ENCODE assay signal across 19 cellular contexts in genomic region chr4:47274931-47275330, GRCh38.
DNase-seq lines count a peak whose midpoint lies in the region; ATAC-seq, FAIRE-seq and TF ChIP-seq lines count a peak whose summit lies in the region.
"Had no signal": no experiment of that assay in that cellular context is flagged by ENCODE, and none has a peak within 500 bp of the region (broad histone marks: within the 10 kb centered on the region; RNA-seq: fewer than 3 reads in every experiment).

No MANE protein-coding gene starts in this region.

- no peaks in the 10 kb centered on the region; the same call in 1 of the 2 replicates for H3K9me1 ChIP-seq in IMR-90 (ENCODE audit: insufficient read depth, low read length)

- no CpG with 5 or more reads among the region's 2 CpGs for WGBS in IMR-90 (ENCODE audit: extremely low coverage in 2 of 2, insufficient read length in 1 of 2), 2 experiments
- WGBS in hepatocyte (ENCODE audit: low lambda C conversion rate, missing lambda C conversion rate), result 34% methylated on average over 2 of the region's 2 CpGs

- POLR2A ChIA-PET in IMR-90 (lab: Charles Lee; ENCODE audit: unreplicated experiment), result no interaction called here

- H2BK15ac ChIP-seq in IMR-90 (ENCODE audit: low read depth, low read length), result no peak overlapping the region

- H3K9me3 ChIP-seq in IMR-90 (ENCODE audit: control insufficient read depth, insufficient read depth, low read length) (no peaks in the 10 kb centered on the region), hepatocyte (ENCODE audit: low read depth) (no peaks in the 10 kb centered on the region)
- H3K9me3 ChIP-seq: MG63, SJCRH30 had no signal

- H3K14ac ChIP-seq in IMR-90 (replicated peaks; ENCODE audit: low read depth, low read length), result no peak overlapping the region

- in situ Hi-C loops in IMR-90 (cut with MboI; ENCODE audit: low sequenced_read_pairs), result no loop called here

- BruUV-seq in IMR-90 (replicated peaks; lab: Mats Ljungman, UMichigan), result no TSS peak

- no peak overlapping the region for H3K9ac ChIP-seq in IMR-90 (ENCODE audit: low read depth, low read length)

- intact Hi-C loops in IMR-90 (cut with micrococcal nuclease), result no loop called here

- peak; percentile 17 for FAIRE-seq in islet of Langerhans (lab: Jason Lieb, UNC)
- FAIRE-seq: GM12878, H1 had no signal

- CTCF ChIA-PET in IMR-90 (lab: Yijun Ruan, JAX), result interaction anchor here (1.0 to 1.8 kb wide), 3 partner anchors 10 to 107 kb away, joined by 4 to 6 read pairs (median 5); no protein-coding TSS in a partner anchor

- no peak overlapping the region for H2AK9ac ChIP-seq in IMR-90 (replicated peaks; ENCODE audit: low read depth, low read length, poor library complexity)

- H3K79me1 ChIP-seq in IMR-90 (ENCODE audit: low read depth in 1 of 2, low read length in 2 of 2), result no peaks in the 10 kb centered on the region

- H2BK20ac ChIP-seq in IMR-90 (ENCODE audit: low read depth, low read length), result no peak overlapping the region

- H2AK5ac ChIP-seq in IMR-90 (ENCODE audit: low read depth, low read length), result no peak overlapping the region

- H3K4me2 ChIP-seq in IMR-90 (ENCODE audit: low read depth, low read length) (no peak overlapping the region), hepatocyte (no peak overlapping the region)

- no peak overlapping the region for H4K5ac ChIP-seq in IMR-90 (ENCODE audit: low read depth, low read length)

- no peak overlapping the region for H3K4ac ChIP-seq in IMR-90 (ENCODE audit: low read depth, low read length)

- H3K4me1 ChIP-seq in IMR-90 (ENCODE audit: control insufficient read depth, insufficient read depth, low read length), result no peaks in the 10 kb centered on the region
- H3K4me1 ChIP-seq in hepatocyte (ENCODE audit: insufficient read depth), result peaks cover 15% of the 10 kb centered on the region
- H3K4me1 ChIP-seq: SJCRH30 had no signal

- H4K20me1 ChIP-seq in IMR-90 (ENCODE audit: insufficient read depth, low read length), result no peaks in the 10 kb centered on the region
- H4K20me1 ChIP-seq in hepatocyte (ENCODE audit: insufficient read depth, poor library complexity, severe bottlenecking), result no peaks in the 10 kb centered on the region

- H2BK5ac ChIP-seq in IMR-90 (ENCODE audit: low read depth, low read length, poor library complexity, severe bottlenecking), result no peak overlapping the region

- H3K36me3 ChIP-seq in IMR-90 (ENCODE audit: control insufficient read depth, insufficient read depth, low read length) (no peaks in the 10 kb centered on the region), hepatocyte (replicated peaks; ENCODE audit: insufficient read depth, low read depth) (no peaks in the 10 kb centered on the region)
- H3K36me3 ChIP-seq: MG63, SJCRH30 had no signal

- ATAC-seq in IMR-90 (ENCODE audit: low read depth) (no peak), GM18505 (IDR thresholded peaks at IDR 0.05; ENCODE audit: unreplicated experiment) (no peak), HG03469 (IDR thresholded peaks at IDR 0.05; ENCODE audit: unreplicated experiment) (no peak)
- ATAC-seq: GM12878 had no signal

- no peak overlapping the region for H3K23ac ChIP-seq in IMR-90 (ENCODE audit: low read depth, low read length)

- dilution Hi-C loops in IMR-90 (cut with HindIII; ENCODE audit: low sequenced_read_pairs, unreplicated experiment), result no loop called here

- peak; percentile 13 for DNase-seq in A172 (ENCODE audit: low spot score)
- DNase-seq in IMR-90, result peak; percentile 4
- DNase-seq in astrocyte of the hippocampus (ENCODE audit: low read depth, low spot score), result peak; percentile 61
- DNase-seq in UCSD-AML1 (lab: John Stamatoyannopoulos, UW; ENCODE audit: unreplicated experiment), result no peak
- DNase-seq in hepatocyte (ENCODE audit: low spot score), result no peak
- DNase-seq: 8988T; CD4-positive, alpha-beta T cell; Karpas-422; MG63; NCI-H1092; NCI-H1436 treated with DMSO at 0.1 percent for 48 hours; NCI-H2029; NCI-H526; SJCRH30 had no signal

- no peaks in the 10 kb centered on the region for H3K79me2 ChIP-seq in hepatocyte

- H2AFZ ChIP-seq in IMR-90 (replicated peaks; ENCODE audit: low read length, poor library complexity) (no peak overlapping the region), hepatocyte (no peak overlapping the region)

- no peaks in the 10 kb centered on the region for H3K9me2 ChIP-seq in hepatocyte (replicated peaks; ENCODE audit: insufficient read depth)

- H4K8ac ChIP-seq in IMR-90 (ENCODE audit: low read depth in 2 of 2, low read length in 2 of 2), result no peak overlapping the region

- H2BK120ac ChIP-seq in IMR-90 (ENCODE audit: low read depth, low read length), result no peak overlapping the region

- no peak overlapping the region for H4K91ac ChIP-seq in IMR-90 (ENCODE audit: insufficient read depth, low read depth, low read length)

- H3K18ac ChIP-seq in IMR-90 (ENCODE audit: low read depth, low read length), result no peak overlapping the region

- H3K56ac ChIP-seq in IMR-90 (ENCODE audit: extremely low read depth, insufficient read depth, low read length), result no peak overlapping the region

- TF ChIP-seq POLR2A in IMR-90 (IDR thresholded peaks at IDR 0.05; ENCODE audit: low read depth, low read length) (no peak), GM18505 (IDR thresholded peaks at IDR 0.05; ENCODE audit: borderline replicate concordance, extremely low read depth, insufficient read depth, insufficient read length) (no peak)

- no peak for TF ChIP-seq RAD21 in IMR-90 (IDR thresholded peaks at IDR 0.05; ENCODE audit: low read length)

- TF ChIP-seq CTCF in IMR-90 (conservative IDR thresholded peaks at IDR 0.05; ENCODE audit: low read depth, low read length) (no peak), hepatocyte (IDR thresholded peaks at IDR 0.05; ENCODE audit: poor library complexity) (no peak)

- H3K4me3 ChIP-seq in IMR-90 (ENCODE audit: insufficient read depth, low read depth, low read length), result no peak overlapping the region
- H3K4me3 ChIP-seq in hepatocyte, result no peak overlapping the region
- H3K4me3 ChIP-seq: GM12878, MG63, SJCRH30 had no signal

- H3K27me3 ChIP-seq in IMR-90 (ENCODE audit: control insufficient read depth, insufficient read depth, low read length), result no peaks in the 10 kb centered on the region
- no peaks in the 10 kb centered on the region for H3K27me3 ChIP-seq in hepatocyte
- H3K27me3 ChIP-seq: MG63, SJCRH30 had no signal

- H3K27ac ChIP-seq in IMR-90 (ENCODE audit: insufficient read depth, low read length) (no peak overlapping the region), hepatocyte (no peak overlapping the region)
- H3K27ac ChIP-seq: SJCRH30 had no signal

TF ChIP-seq in IMR-90, 13 proteins besides CTCF, POLR2A, EP300 and RAD21:
- TF ChIP-seq CEBPB (IDR thresholded peaks at IDR 0.05; ENCODE audit: low read depth, low read length) (no peak), MAFK (IDR thresholded peaks at IDR 0.05; ENCODE audit: low read depth, low read length) (no peak), BHLHE40 (IDR thresholded peaks at IDR 0.05; ENCODE audit: low read depth, low read length) (no peak), FOS (IDR thresholded peaks at IDR 0.05; ENCODE audit: low read depth, low read length) (no peak), RFX5 (IDR thresholded peaks at IDR 0.05; ENCODE audit: low read depth, low read length) (no peak), MAZ (IDR thresholded peaks at IDR 0.05; ENCODE audit: borderline replicate concordance, low read depth, low read length) (no peak), RCOR1 (IDR thresholded peaks at IDR 0.05; ENCODE audit: insufficient replicate concordance, low read length) (no peak), USF2 (IDR thresholded peaks at IDR 0.05; ENCODE audit: low read depth, low read length) (no peak), MXI1 (IDR thresholded peaks at IDR 0.05; ENCODE audit: borderline replicate concordance, low read depth, low read length) (no peak), CHD1 (IDR thresholded peaks at IDR 0.05; ENCODE audit: low read depth, low read length) (no peak), NFE2L2 (IDR thresholded peaks at IDR 0.05; ENCODE audit: low read depth, low read length) (no peak), ELK1 (IDR thresholded peaks at IDR 0.05; ENCODE audit: borderline replicate concordance, low read depth, low read length) (no peak), SMC3 (IDR thresholded peaks at IDR 0.05; ENCODE audit: low read depth, low read length) (no peak)

Comparison
In these comparisons a context has a peak if more than half of its experiments do, and no peak if none do; other contexts are left out.
1. DNase-seq: peak in A172 (single experiment), IMR-90 (single experiment) and astrocyte of the hippocampus (single experiment); none in UCSD-AML1 (single experiment) and hepatocyte (single experiment).